Comparison of ENCODE assay signal across 1 cellular context in the genomic region with DNA sequence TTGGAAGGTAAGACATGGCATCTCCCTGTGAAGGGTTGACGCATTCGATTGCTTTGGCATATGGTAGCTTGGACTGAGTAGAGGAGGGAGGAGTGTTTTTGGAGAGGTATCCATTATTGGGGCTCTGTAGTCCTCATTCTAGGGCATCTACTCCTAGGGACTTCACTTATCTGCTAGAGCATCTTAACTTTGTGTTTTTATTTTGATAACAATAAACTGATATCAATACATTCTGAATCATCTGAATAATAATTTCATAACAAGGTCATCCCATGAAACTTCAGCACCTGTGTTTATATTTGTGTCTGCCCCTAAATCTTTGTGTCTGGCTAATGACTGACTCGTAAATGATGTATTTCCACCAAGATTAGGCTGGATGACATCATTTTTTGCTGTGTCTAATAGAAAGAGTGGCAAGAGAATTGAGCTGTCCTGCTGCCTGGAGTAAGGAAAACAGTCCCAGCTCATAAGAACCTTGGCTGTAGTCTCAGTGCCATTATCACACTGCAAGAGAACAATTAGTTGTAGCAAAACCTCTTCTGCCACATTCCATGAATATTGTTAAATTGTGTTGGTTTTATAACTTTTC.
A peak's percentile ranks its signal among the peaks of the same experiment; 100 is the strongest.
TF ChIP-seq lines count a peak whose summit lies in the region.

No MANE protein-coding gene starts in this region.

TF ChIP-seq in HEK293, 187 proteins besides CTCF, POLR2A, EP300 and RAD21:
- TF ChIP-seq ZNF221 (tag by site-specific recombination; IDR thresholded peaks at IDR 0.05; ENCODE audit: borderline replicate concordance), result no peak
- TF ChIP-seq ZBTB21 (tag by site-specific recombination; IDR thresholded peaks at IDR 0.05), result peak; percentile 66
- no peak for TF ChIP-seq SP2 (tag by site-specific recombination; IDR thresholded peaks at IDR 0.05)
- no peak for TF ChIP-seq ZNF521 (tag by site-specific recombination; IDR thresholded peaks at IDR 0.05)
- TF ChIP-seq ZNF747 (tag by site-specific recombination; IDR thresholded peaks at IDR 0.05), result no peak
- TF ChIP-seq, protein P1, sequence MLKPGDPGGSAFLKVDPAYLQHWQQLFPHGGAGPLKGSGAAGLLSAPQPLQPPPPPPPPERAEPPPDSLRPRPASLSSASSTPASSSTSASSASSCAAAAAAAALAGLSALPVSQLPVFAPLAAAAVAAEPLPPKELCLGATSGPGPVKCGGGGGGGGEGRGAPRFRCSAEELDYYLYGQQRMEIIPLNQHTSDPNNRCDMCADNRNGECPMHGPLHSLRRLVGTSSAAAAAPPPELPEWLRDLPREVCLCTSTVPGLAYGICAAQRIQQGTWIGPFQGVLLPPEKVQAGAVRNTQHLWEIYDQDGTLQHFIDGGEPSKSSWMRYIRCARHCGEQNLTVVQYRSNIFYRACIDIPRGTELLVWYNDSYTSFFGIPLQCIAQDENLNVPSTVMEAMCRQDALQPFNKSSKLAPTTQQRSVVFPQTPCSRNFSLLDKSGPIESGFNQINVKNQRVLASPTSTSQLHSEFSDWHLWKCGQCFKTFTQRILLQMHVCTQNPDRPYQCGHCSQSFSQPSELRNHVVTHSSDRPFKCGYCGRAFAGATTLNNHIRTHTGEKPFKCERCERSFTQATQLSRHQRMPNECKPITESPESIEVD (tag by site-specific recombination; IDR thresholded peaks at IDR 0.05), result peak; percentile 34
- TF ChIP-seq, protein P2, sequence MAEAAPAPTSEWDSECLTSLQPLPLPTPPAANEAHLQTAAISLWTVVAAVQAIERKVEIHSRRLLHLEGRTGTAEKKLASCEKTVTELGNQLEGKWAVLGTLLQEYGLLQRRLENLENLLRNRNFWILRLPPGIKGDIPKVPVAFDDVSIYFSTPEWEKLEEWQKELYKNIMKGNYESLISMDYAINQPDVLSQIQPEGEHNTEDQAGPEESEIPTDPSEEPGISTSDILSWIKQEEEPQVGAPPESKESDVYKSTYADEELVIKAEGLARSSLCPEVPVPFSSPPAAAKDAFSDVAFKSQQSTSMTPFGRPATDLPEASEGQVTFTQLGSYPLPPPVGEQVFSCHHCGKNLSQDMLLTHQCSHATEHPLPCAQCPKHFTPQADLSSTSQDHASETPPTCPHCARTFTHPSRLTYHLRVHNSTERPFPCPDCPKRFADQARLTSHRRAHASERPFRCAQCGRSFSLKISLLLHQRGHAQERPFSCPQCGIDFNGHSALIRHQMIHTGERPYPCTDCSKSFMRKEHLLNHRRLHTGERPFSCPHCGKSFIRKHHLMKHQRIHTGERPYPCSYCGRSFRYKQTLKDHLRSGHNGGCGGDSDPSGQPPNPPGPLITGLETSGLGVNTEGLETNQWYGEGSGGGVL (tag by site-specific recombination; IDR thresholded peaks at IDR 0.05), result peak; percentile 28; the same call in 1 of the 2 replicates
- TF ChIP-seq ZNF670 (tag by site-specific recombination; IDR thresholded peaks at IDR 0.05; ENCODE audit: low read depth), result no peak
- no peak for TF ChIP-seq MYNN (tag by site-specific recombination; IDR thresholded peaks at IDR 0.05; ENCODE audit: borderline replicate concordance)
- TF ChIP-seq ZNF19 (tag by site-specific recombination; IDR thresholded peaks at IDR 0.05; ENCODE audit: low read depth), result 0 out of 2 replicates have a peak, but pooled peaks have one; percentile 17
- TF ChIP-seq, protein P3, sequence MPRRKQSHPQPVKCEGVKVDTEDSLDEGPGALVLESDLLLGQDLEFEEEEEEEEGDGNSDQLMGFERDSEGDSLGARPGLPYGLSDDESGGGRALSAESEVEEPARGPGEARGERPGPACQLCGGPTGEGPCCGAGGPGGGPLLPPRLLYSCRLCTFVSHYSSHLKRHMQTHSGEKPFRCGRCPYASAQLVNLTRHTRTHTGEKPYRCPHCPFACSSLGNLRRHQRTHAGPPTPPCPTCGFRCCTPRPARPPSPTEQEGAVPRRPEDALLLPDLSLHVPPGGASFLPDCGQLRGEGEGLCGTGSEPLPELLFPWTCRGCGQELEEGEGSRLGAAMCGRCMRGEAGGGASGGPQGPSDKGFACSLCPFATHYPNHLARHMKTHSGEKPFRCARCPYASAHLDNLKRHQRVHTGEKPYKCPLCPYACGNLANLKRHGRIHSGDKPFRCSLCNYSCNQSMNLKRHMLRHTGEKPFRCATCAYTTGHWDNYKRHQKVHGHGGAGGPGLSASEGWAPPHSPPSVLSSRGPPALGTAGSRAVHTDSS (tag by site-specific recombination; IDR thresholded peaks at IDR 0.05), result no peak
- TF ChIP-seq, protein P4, sequence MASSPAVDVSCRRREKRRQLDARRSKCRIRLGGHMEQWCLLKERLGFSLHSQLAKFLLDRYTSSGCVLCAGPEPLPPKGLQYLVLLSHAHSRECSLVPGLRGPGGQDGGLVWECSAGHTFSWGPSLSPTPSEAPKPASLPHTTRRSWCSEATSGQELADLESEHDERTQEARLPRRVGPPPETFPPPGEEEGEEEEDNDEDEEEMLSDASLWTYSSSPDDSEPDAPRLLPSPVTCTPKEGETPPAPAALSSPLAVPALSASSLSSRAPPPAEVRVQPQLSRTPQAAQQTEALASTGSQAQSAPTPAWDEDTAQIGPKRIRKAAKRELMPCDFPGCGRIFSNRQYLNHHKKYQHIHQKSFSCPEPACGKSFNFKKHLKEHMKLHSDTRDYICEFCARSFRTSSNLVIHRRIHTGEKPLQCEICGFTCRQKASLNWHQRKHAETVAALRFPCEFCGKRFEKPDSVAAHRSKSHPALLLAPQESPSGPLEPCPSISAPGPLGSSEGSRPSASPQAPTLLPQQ (tag by site-specific recombination; IDR thresholded peaks at IDR 0.05), result 0 out of 2 replicates have a peak, but pooled peaks have one; percentile 55
- TF ChIP-seq IKZF3 (tag by site-specific recombination; IDR thresholded peaks at IDR 0.05), result peak; percentile 35; the same call in 1 of the 2 replicates
- TF ChIP-seq, protein P5, sequence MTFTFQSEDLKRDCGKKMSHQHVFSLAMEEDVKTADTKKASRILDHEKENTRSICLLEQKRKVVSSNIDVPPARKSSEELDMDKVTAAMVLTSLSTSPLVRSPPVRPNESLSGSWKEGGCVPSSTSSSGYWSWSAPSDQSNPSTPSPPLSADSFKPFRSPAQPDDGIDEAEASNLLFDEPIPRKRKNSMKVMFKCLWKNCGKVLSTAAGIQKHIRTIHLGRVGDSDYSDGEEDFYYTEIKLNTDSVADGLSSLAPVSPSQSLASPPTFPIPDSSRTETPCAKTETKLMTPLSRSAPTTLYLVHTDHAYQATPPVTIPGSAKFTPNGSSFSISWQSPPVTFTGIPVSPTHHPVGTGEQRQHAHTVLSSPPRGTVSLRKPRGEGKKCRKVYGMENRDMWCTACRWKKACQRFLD (tag by site-specific recombination; IDR thresholded peaks at IDR 0.05), result no peak
- TF ChIP-seq ZNF624 (tag by site-specific recombination; IDR thresholded peaks at IDR 0.05), result no peak
- TF ChIP-seq ZBTB20 (tag by site-specific recombination; IDR thresholded peaks at IDR 0.05), result peak; percentile 33
- peak; percentile 48; the same call in 1 of the 2 replicates for TF ChIP-seq ZNF660 (tag by site-specific recombination; IDR thresholded peaks at IDR 0.05)
- TF ChIP-seq ZNF629 (tag by site-specific recombination; IDR thresholded peaks at IDR 0.05), result peak; percentile 75
- TF ChIP-seq ZNF132 (tag by site-specific recombination; IDR thresholded peaks at IDR 0.05; ENCODE audit: borderline replicate concordance), result no peak
- TF ChIP-seq ZNF404 (tag by site-specific recombination; IDR thresholded peaks at IDR 0.05), result no peak
- peak; percentile 64; the same call in 1 of the 2 replicates for TF ChIP-seq ZEB2 (tag by site-specific recombination; IDR thresholded peaks at IDR 0.05)
- peak; percentile 76; the same call in 1 of the 2 replicates for TF ChIP-seq ZNF184 (tag by site-specific recombination; IDR thresholded peaks at IDR 0.05)
- TF ChIP-seq ZNF223 (tag by site-specific recombination; IDR thresholded peaks at IDR 0.05), result no peak
- TF ChIP-seq, protein P6, sequence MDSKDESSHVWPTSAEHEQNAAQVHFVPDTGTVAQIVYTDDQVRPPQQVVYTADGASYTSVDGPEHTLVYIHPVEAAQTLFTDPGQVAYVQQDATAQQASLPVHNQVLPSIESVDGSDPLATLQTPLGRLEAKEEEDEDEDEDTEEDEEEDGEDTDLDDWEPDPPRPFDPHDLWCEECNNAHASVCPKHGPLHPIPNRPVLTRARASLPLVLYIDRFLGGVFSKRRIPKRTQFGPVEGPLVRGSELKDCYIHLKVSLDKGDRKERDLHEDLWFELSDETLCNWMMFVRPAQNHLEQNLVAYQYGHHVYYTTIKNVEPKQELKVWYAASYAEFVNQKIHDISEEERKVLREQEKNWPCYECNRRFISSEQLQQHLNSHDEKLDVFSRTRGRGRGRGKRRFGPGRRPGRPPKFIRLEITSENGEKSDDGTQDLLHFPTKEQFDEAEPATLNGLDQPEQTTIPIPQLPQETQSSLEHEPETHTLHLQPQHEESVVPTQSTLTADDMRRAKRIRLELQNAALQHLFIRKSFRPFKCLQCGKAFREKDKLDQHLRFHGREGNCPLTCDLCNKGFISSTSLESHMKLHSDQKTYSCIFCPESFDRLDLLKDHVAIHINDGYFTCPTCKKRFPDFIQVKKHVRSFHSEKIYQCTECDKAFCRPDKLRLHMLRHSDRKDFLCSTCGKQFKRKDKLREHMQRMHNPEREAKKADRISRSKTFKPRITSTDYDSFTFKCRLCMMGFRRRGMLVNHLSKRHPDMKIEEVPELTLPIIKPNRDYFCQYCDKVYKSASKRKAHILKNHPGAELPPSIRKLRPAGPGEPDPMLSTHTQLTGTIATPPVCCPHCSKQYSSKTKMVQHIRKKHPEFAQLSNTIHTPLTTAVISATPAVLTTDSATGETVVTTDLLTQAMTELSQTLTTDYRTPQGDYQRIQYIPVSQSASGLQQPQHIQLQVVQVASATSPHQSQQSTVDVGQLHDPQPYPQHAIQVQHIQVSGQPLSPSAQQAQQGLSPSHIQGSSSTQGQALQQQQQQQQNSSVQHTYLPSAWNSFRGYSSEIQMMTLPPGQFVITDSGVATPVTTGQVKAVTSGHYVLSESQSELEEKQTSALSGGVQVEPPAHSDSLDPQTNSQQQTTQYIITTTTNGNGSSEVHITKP (tag by site-specific recombination; IDR thresholded peaks at IDR 0.05), result peak; percentile 42
- TF ChIP-seq SALL2 (tag by site-specific recombination; IDR thresholded peaks at IDR 0.05; ENCODE audit: borderline replicate concordance), result no peak
- no peak for TF ChIP-seq TCF7L2 (IDR thresholded peaks at IDR 0.05; ENCODE audit: borderline replicate concordance, low read depth, low read length)
- peak; percentile 51 for TF ChIP-seq ZNF843 (tag by site-specific recombination; IDR thresholded peaks at IDR 0.05)
- 0 out of 2 replicates have a peak, but pooled peaks have one; percentile 42 for TF ChIP-seq ZXDB (tag by site-specific recombination; IDR thresholded peaks at IDR 0.05)
- peak; percentile 54 for TF ChIP-seq ZNF335 (tag by site-specific recombination; conservative IDR thresholded peaks at IDR 0.05)
- TF ChIP-seq, protein P7, sequence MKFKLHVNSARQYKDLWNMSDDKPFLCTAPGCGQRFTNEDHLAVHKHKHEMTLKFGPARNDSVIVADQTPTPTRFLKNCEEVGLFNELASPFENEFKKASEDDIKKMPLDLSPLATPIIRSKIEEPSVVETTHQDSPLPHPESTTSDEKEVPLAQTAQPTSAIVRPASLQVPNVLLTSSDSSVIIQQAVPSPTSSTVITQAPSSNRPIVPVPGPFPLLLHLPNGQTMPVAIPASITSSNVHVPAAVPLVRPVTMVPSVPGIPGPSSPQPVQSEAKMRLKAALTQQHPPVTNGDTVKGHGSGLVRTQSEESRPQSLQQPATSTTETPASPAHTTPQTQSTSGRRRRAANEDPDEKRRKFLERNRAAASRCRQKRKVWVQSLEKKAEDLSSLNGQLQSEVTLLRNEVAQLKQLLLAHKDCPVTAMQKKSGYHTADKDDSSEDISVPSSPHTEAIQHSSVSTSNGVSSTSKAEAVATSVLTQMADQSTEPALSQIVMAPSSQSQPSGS (tag by site-specific recombination; IDR thresholded peaks at IDR 0.05; ENCODE audit: low read depth), result peak; percentile 89
